In genomic region chr2:160402997-160403979, GRCh38 we compare ENCODE assay signal across 11 cellular contexts.
DNase-seq lines count a peak whose midpoint lies in the region; ATAC-seq and TF ChIP-seq lines count a peak whose summit lies in the region.
"Had no signal": no experiment of that assay in that cellular context is flagged by ENCODE, and none has a peak within 500 bp of the region (broad histone marks: within the 10 kb centered on the region; RNA-seq: fewer than 3 reads in every experiment).

No MANE protein-coding gene starts in this region.

- no peaks in the 10 kb centered on the region for H3K9me3 ChIP-seq in CD4-positive, CD25-positive, alpha-beta regulatory T cell (ENCODE audit: control insufficient read depth in 2 of 2, low read length in 2 of 2)
- no peaks in the 10 kb centered on the region for H3K9me3 ChIP-seq in IMR-90 (ENCODE audit: control insufficient read depth, insufficient read depth, low read length)
- H3K9me3 ChIP-seq in gastroesophageal sphincter = no peaks in the 10 kb centered on the region

- TF ChIP-seq EP300 in gastroesophageal sphincter (IDR thresholded peaks at IDR 0.05) = no peak

- H3K9ac ChIP-seq in IMR-90 (ENCODE audit: low read depth, low read length) = no peak overlapping the region

- no peak overlapping the region for H3K27ac Mint-ChIP-seq in CD4-positive, CD25-positive, alpha-beta regulatory T cell
- peak overlapping the region; percentile 92 to 95 for H3K27ac Mint-ChIP-seq in natural killer cell treated with Interleukin-12 subunit alpha and Interleukin-12 subunit beta and Interleukin-15 and Interleukin-18, amount 100 ng/mL, for 72 hours

- H3K4me1 Mint-ChIP-seq in CD4-positive, CD25-positive, alpha-beta regulatory T cell = peaks cover 21 to 57% (median 48%) of the 10 kb centered on the region in 4 donors
- peaks cover 48 to 63% of the 10 kb centered on the region in 2 donors for H3K4me1 Mint-ChIP-seq in natural killer cell treated with Interleukin-12 subunit alpha and Interleukin-12 subunit beta and Interleukin-15 and Interleukin-18, amount 100 ng/mL, for 72 hours (ENCODE audit: low read depth in 2 of 2)

- H2BK5ac ChIP-seq in IMR-90 (ENCODE audit: low read depth, low read length, poor library complexity, severe bottlenecking) = peak overlapping the region; percentile 56

- no peak for TF ChIP-seq CTCF in IMR-90 (conservative IDR thresholded peaks at IDR 0.05; ENCODE audit: low read depth, low read length)
- TF ChIP-seq CTCF in gastroesophageal sphincter (IDR thresholded peaks at IDR 0.05) = no peak

- peak overlapping the region; percentile 29 to 92 (median 42) for H3K4me3 Mint-ChIP-seq in CD4-positive, CD25-positive, alpha-beta regulatory T cell
- H3K4me3 Mint-ChIP-seq in natural killer cell treated with Interleukin-12 subunit alpha and Interleukin-12 subunit beta and Interleukin-15 and Interleukin-18, amount 100 ng/mL, for 72 hours = peak overlapping the region; percentile 96

- POLR2A ChIA-PET in IMR-90 (lab: Charles Lee; ENCODE audit: unreplicated experiment) = no interaction called here

- no peaks in the 10 kb centered on the region for H3K27me3 ChIP-seq in CD4-positive, CD25-positive, alpha-beta regulatory T cell (ENCODE audit: control insufficient read depth, insufficient read depth, low read length)
- H3K27me3 ChIP-seq in IMR-90 (ENCODE audit: control insufficient read depth, insufficient read depth, low read length) (no peaks in the 10 kb centered on the region), gastroesophageal sphincter (no peaks in the 10 kb centered on the region)

- no peak overlapping the region for H2AK9ac ChIP-seq in IMR-90 (replicated peaks; ENCODE audit: low read depth, low read length, poor library complexity)

- intact Hi-C loops in IMR-90 (cut with micrococcal nuclease) = loop anchor here (10.0 kb wide), 2 partner anchors 182 to 298 kb away; no protein-coding TSS in a partner anchor

- BruUV-seq in IMR-90 (replicated peaks; lab: Mats Ljungman, UMichigan) = no TSS peak

- H3K4me3 ChIP-seq in CD4-positive, CD25-positive, alpha-beta regulatory T cell (ENCODE audit: low read depth, low read length) = peak overlapping the region; percentile 51
- H3K4me3 ChIP-seq in IMR-90 (ENCODE audit: insufficient read depth, low read depth, low read length) = no peak overlapping the region
- no peak overlapping the region for H3K4me3 ChIP-seq in gastroesophageal sphincter

- no peak overlapping the region for H2AFZ ChIP-seq in IMR-90 (replicated peaks; ENCODE audit: low read length, poor library complexity)

- no peak for TF ChIP-seq RAD21 in IMR-90 (IDR thresholded peaks at IDR 0.05; ENCODE audit: low read length)

- peak overlapping the region; percentile 72 for H3K14ac ChIP-seq in IMR-90 (replicated peaks; ENCODE audit: low read depth, low read length)

- H4K5ac ChIP-seq in IMR-90 (ENCODE audit: low read depth, low read length) = no peak overlapping the region; the same call in 1 of the 2 replicates

- H3K9me1 ChIP-seq in IMR-90 (ENCODE audit: insufficient read depth, low read length) = peaks cover 13% of the 10 kb centered on the region

- no peak overlapping the region for H2AK5ac ChIP-seq in IMR-90 (ENCODE audit: low read depth, low read length)

- H3K36me3 Mint-ChIP-seq in CD4-positive, CD25-positive, alpha-beta regulatory T cell = peaks cover 3% of the 10 kb centered on the region
- H3K36me3 Mint-ChIP-seq in natural killer cell treated with Interleukin-12 subunit alpha and Interleukin-12 subunit beta and Interleukin-15 and Interleukin-18, amount 100 ng/mL, for 72 hours = no peaks in the 10 kb centered on the region
- H3K36me3 Mint-ChIP-seq: brain had no signal

- H3K9me3 Mint-ChIP-seq in CD4-positive, CD25-positive, alpha-beta regulatory T cell = no peaks in the 10 kb centered on the region
- H3K9me3 Mint-ChIP-seq in natural killer cell treated with Interleukin-12 subunit alpha and Interleukin-12 subunit beta and Interleukin-15 and Interleukin-18, amount 100 ng/mL, for 72 hours = no peaks in the 10 kb centered on the region

- H3K23ac ChIP-seq in IMR-90 (ENCODE audit: low read depth, low read length) = peak overlapping the region; percentile 5; the same call in 1 of the 2 replicates

- no peak for DNase-seq in CD4-positive, CD25-positive, alpha-beta regulatory T cell
- peak; percentile 68 for DNase-seq in IMR-90
- DNase-seq in dermis blood vessel endothelial cell = peak; percentile 48
- no peak for DNase-seq in natural killer cell treated with Interleukin-12 subunit alpha and Interleukin-12 subunit beta and Interleukin-15 and Interleukin-18, amount 100 ng/mL, for 72 hours (ENCODE audit: low spot score)
- DNase-seq in central memory CD4-positive, alpha-beta T cell = no peak
- DNase-seq in RKO (ENCODE audit: low spot score) = no peak
- DNase-seq: NCI-H2107; stimulated activated CD4-positive, alpha-beta T cell treated with anti-CD3 and anti-CD28 coated beads, Interleukin-4, amount 100 ng/mL, for 1 hour had no signal

- H3K56ac ChIP-seq in IMR-90 (ENCODE audit: extremely low read depth, insufficient read depth, low read length) = no peak overlapping the region

- CTCF ChIA-PET in IMR-90 (lab: Yijun Ruan, JAX) = interaction anchor here (1.7 kb wide), 1 partner anchor 660 kb away, joined by 4 read pairs; no protein-coding TSS in a partner anchor

- H3K4me1 ChIP-seq in CD4-positive, CD25-positive, alpha-beta regulatory T cell (ENCODE audit: control insufficient read depth, insufficient read depth, low read length, poor library complexity, severe bottlenecking) = peaks cover 38% of the 10 kb centered on the region
- H3K4me1 ChIP-seq in IMR-90 (ENCODE audit: control insufficient read depth, insufficient read depth, low read length) = peaks cover 25% of the 10 kb centered on the region
- H3K4me1 ChIP-seq in gastroesophageal sphincter = peaks cover 18 to 84% (median 21%) of the 10 kb centered on the region in 3 donors

- no peak overlapping the region for H4K91ac ChIP-seq in IMR-90 (ENCODE audit: insufficient read depth, low read depth, low read length)

- no peak overlapping the region for H3K27ac ChIP-seq in CD4-positive, CD25-positive, alpha-beta regulatory T cell (ENCODE audit: insufficient read depth, low read length, poor library complexity, severe bottlenecking)
- H3K27ac ChIP-seq in IMR-90 (ENCODE audit: insufficient read depth, low read length) (peak overlapping the region; percentile 48; the same call in 1 of the 2 replicates), gastroesophageal sphincter (peak overlapping the region in 2 of 4 donors; percentile 3 to 100)

- TF ChIP-seq POLR2A in IMR-90 (IDR thresholded peaks at IDR 0.05; ENCODE audit: low read depth, low read length) (no peak), gastroesophageal sphincter (IDR thresholded peaks at IDR 0.05) (no peak)

- peak overlapping the region; percentile 24; the same call in 1 of the 2 replicates for H3K18ac ChIP-seq in IMR-90 (ENCODE audit: low read depth, low read length)

- peaks cover 3 to 64% of the 10 kb centered on the region in 2 experiments; a peak in 3 of 4 replicates for H3K79me1 ChIP-seq in IMR-90 (ENCODE audit: low read depth in 1 of 2, low read length in 2 of 2)

- H2BK20ac ChIP-seq in IMR-90 (ENCODE audit: low read depth, low read length) = no peak overlapping the region

- peak overlapping the region in 1 of 2 experiments; percentile 2; a peak in 1 of 4 replicates for H4K8ac ChIP-seq in IMR-90 (ENCODE audit: low read depth in 2 of 2, low read length in 2 of 2)

- no peaks in the 10 kb centered on the region for H3K36me3 ChIP-seq in CD4-positive, CD25-positive, alpha-beta regulatory T cell (ENCODE audit: control insufficient read depth, insufficient read depth, low read length)
- peaks cover 3% of the 10 kb centered on the region; the same call in 1 of the 2 replicates for H3K36me3 ChIP-seq in IMR-90 (ENCODE audit: control insufficient read depth, insufficient read depth, low read length)
- no peaks in the 10 kb centered on the region for H3K36me3 ChIP-seq in gastroesophageal sphincter

- no peak overlapping the region for H2BK120ac ChIP-seq in IMR-90 (ENCODE audit: low read depth, low read length)

- 0 out of 2 replicates have a peak overlapping the region, but pooled peaks have one; percentile 28 for H3K4ac ChIP-seq in IMR-90 (ENCODE audit: low read depth, low read length)

- H3K4me2 ChIP-seq in IMR-90 (ENCODE audit: low read depth, low read length) = peak overlapping the region; percentile 71

- dilution Hi-C loops in IMR-90 (cut with HindIII; ENCODE audit: low sequenced_read_pairs, unreplicated experiment) = no loop called here

- H2BK15ac ChIP-seq in IMR-90 (ENCODE audit: low read depth, low read length) = no peak overlapping the region

- H4K20me1 ChIP-seq in IMR-90 (ENCODE audit: insufficient read depth, low read length) = peaks cover 74% of the 10 kb centered on the region

- ATAC-seq in CD4-positive, CD25-positive, alpha-beta regulatory T cell (ENCODE audit: low read depth in 2 of 2) = no peak
- ATAC-seq in IMR-90 (ENCODE audit: low read depth) (no peak), GM21723 (IDR thresholded peaks at IDR 0.05; ENCODE audit: unreplicated experiment) (no peak), gastroesophageal sphincter (no peak)
- no peak for ATAC-seq in natural killer cell treated with Interleukin-12 subunit alpha and Interleukin-12 subunit beta and Interleukin-15 and Interleukin-18, amount 100 ng/mL, for 72 hours

- WGBS in IMR-90 (ENCODE audit: extremely low coverage in 2 of 2, insufficient read length in 1 of 2), 2 experiments = 83% methylated on average over 1 of the region's 5 CpGs; no CpG with 5 or more reads in 1 of the 2 experiments
- WGBS in gastroesophageal sphincter (ENCODE audit: low coverage in 1 of 2), 2 donors = 46 to 56% methylated on average over 5 of the region's 5 CpGs

- in situ Hi-C loops in IMR-90 (cut with MboI; ENCODE audit: low sequenced_read_pairs) = no loop called here

- peaks cover 7% of the 10 kb centered on the region for H3K27me3 Mint-ChIP-seq in CD4-positive, CD25-positive, alpha-beta regulatory T cell
- H3K27me3 Mint-ChIP-seq in natural killer cell treated with Interleukin-12 subunit alpha and Interleukin-12 subunit beta and Interleukin-15 and Interleukin-18, amount 100 ng/mL, for 72 hours = no peaks in the 10 kb centered on the region

TF ChIP-seq in IMR-90, 13 proteins besides CTCF, POLR2A, EP300 and RAD21 (continues in another document):
- no peak for TF ChIP-seq MAFK (IDR thresholded peaks at IDR 0.05; ENCODE audit: low read depth, low read length)
- TF ChIP-seq NFE2L2 (IDR thresholded peaks at IDR 0.05; ENCODE audit: low read depth, low read length) = no peak
- peak; percentile 98 for TF ChIP-seq BHLHE40 (IDR thresholded peaks at IDR 0.05; ENCODE audit: low read depth, low read length)
- TF ChIP-seq ELK1 (IDR thresholded peaks at IDR 0.05; ENCODE audit: borderline replicate concordance, low read depth, low read length) = no peak

Comparison
In these comparisons a context has a peak if more than half of its experiments do, and no peak if none do; other contexts are left out.
1. DNase-seq: peak in IMR-90 (single experiment) and dermis blood vessel endothelial cell (single experiment); none in CD4-positive, CD25-positive, alpha-beta regulatory T cell (0 of 3), natural killer cell treated with Interleukin-12 subunit alpha and Interleukin-12 subunit beta and Interleukin-15 and Interleukin-18, amount 100 ng/mL, for 72 hours (single experiment), central memory CD4-positive, alpha-beta T cell (single experiment) and RKO (single experiment).
2. H3K27ac Mint-ChIP-seq: peak in natural killer cell treated with Interleukin-12 subunit alpha and Interleukin-12 subunit beta and Interleukin-15 and Interleukin-18, amount 100 ng/mL, for 72 hours (2 of 2); none in CD4-positive, CD25-positive, alpha-beta regulatory T cell (0 of 3).